In genomic region chr7:26865094-26865388, GRCh38 we compare ENCODE assay signal across 8 cellular contexts. TPM values are rescaled to one million over a fixed set of nuclear protein-coding genes. Genes with fewer than 3 reads are reported as not detected.
DNase-seq lines count a peak whose midpoint lies in the region; ATAC-seq and TF ChIP-seq lines count a peak whose summit lies in the region.

No MANE protein-coding gene starts in this region.

- H3K9me3 Mint-ChIP-seq in activated B cell treated with CpG ODN at 0.5 μM for 24 hours (no peaks in the 10 kb centered on the region), progenitor cell of endocrine pancreas (ENCODE audit: low read depth) (no peaks in the 10 kb centered on the region)

- CTCF ChIA-PET in activated B cell treated with CpG ODN at 0.5 μM for 24 hours (lab: Charles Lee): no interaction called here

- TF ChIP-seq CTCF in activated B cell treated with CpG ODN at 0.5 μM for 24 hours (IDR thresholded peaks at IDR 0.05) (no peak), progenitor cell of endocrine pancreas (IDR thresholded peaks at IDR 0.05; ENCODE audit: unreplicated experiment) (no peak)

- POLR2A ChIA-PET in activated B cell treated with CpG ODN at 0.5 μM for 24 hours (lab: Charles Lee): interaction anchor here (1.0 to 1.1 kb wide), 2 partner anchors 572 to 1685 kb away, joined by 3 read pairs; a partner anchor contains a TSS

- intact Hi-C loops in activated B cell treated with CpG ODN at 0.5 μM for 24 hours (cut with micrococcal nuclease): loop anchor here (10.0 kb wide), 3 partner anchors 770 to 1880 kb away; partner anchors contain the start of gene OSBPL3
- intact Hi-C loops in Right ventricle myocardium inferior (cut with DNase I): no loop called here

- H3K36me3 Mint-ChIP-seq in activated B cell treated with CpG ODN at 0.5 μM for 24 hours (ENCODE audit: low read depth) (peaks cover 15% of the 10 kb centered on the region), progenitor cell of endocrine pancreas (ENCODE audit: insufficient read depth) (no peaks in the 10 kb centered on the region)

- ATAC-seq in GM19025 (IDR thresholded peaks at IDR 0.05; ENCODE audit: low read depth, unreplicated experiment) (peak; percentile 41), HG03095 (IDR thresholded peaks at IDR 0.05; ENCODE audit: unreplicated experiment) (peak; percentile 38), activated B cell treated with CpG ODN at 0.5 μM for 24 hours (ENCODE audit: low read depth) (peak; percentile 36), Right ventricle myocardium inferior (peak; percentile 51)

- H3K27ac Mint-ChIP-seq in activated B cell treated with CpG ODN at 0.5 μM for 24 hours (peak overlapping the region; percentile 99), progenitor cell of endocrine pancreas (peak overlapping the region; percentile 99)

- no peaks in the 10 kb centered on the region for H3K27me3 Mint-ChIP-seq in activated B cell treated with CpG ODN at 0.5 μM for 24 hours
- no peaks in the 10 kb centered on the region for H3K27me3 Mint-ChIP-seq in progenitor cell of endocrine pancreas

- H3K4me3 Mint-ChIP-seq in activated B cell treated with CpG ODN at 0.5 μM for 24 hours: peak overlapping the region; percentile 99
- H3K4me3 Mint-ChIP-seq in progenitor cell of endocrine pancreas (ENCODE audit: low read depth): peak overlapping the region; percentile 95

- H3K4me1 Mint-ChIP-seq in activated B cell treated with CpG ODN at 0.5 μM for 24 hours (peaks cover 31% of the 10 kb centered on the region), progenitor cell of endocrine pancreas (ENCODE audit: low read depth) (peaks cover 34% of the 10 kb centered on the region)

- DNase-seq in AG08395 (ENCODE audit: low spot score) (peak; percentile 66), activated B cell treated with CpG ODN at 0.5 μM for 24 hours (no peak), Right ventricle myocardium inferior (ENCODE audit: missing footprints) (peak; percentile 87), progenitor cell of endocrine pancreas (ENCODE audit: low spot score, unreplicated experiment) (peak; percentile 28), A172 (ENCODE audit: low spot score) (no peak)
- no peak for DNase-seq in activated CD4-positive, CD25-positive, alpha-beta regulatory T cell (lab: John Stamatoyannopoulos, UW)

RNA-seq across cellular contexts. Expression of gene SKAP2, which starts 0.7 kb away (rescaled TPM):
- total RNA-seq in activated B cell treated with CpG ODN at 0.5 μM for 24 hours (70.3 and 75.6 TPM in 2 replicates), Right ventricle myocardium inferior (8.0 TPM), progenitor cell of endocrine pancreas (42.8 and 46.4 TPM in 2 replicates)
- 33.7 and 36.4 TPM in 2 replicates for total RNA-seq in A172 (2014; rRNA removed; shearing (Covaris generic))

Comparison
In these comparisons a context has a peak if more than half of its experiments do, and no peak if none do; other contexts are left out.
1. DNase-seq: peak in AG08395 (single experiment), Right ventricle myocardium inferior (single experiment) and progenitor cell of endocrine pancreas (single experiment); none in activated B cell treated with CpG ODN at 0.5 μM for 24 hours (single experiment), A172 (single experiment) and activated CD4-positive, CD25-positive, alpha-beta regulatory T cell (0 of 4).
2. Peak in every context shown above with its lines, with median percentiles within 50 percentile points of each other: ATAC-seq.